ENCODE assay signal across 13 cellular contexts in the genomic region with DNA sequence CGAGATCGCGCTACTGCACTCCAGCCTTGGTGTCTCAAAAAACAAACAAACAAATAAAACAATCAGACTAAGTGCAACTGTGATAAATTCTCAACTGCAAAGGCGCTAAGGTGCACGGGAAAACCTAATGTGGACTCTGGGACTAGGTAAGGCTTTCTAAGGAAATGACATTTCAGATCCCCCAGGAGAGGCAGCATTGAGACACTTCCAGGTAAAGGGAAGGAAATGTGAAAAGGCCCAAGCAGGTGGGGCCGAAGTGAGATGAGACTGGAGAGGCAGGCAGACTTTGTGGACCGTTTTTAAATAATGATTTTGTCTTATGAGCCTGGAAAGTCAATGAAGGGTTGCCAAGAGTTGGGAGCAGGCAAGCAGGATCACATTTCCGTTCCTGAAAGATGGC. TPM values are rescaled to one million over a fixed set of nuclear protein-coding genes. Genes with fewer than 3 reads are reported as not detected.
DNase-seq lines count a peak whose midpoint lies in the region; ATAC-seq and TF ChIP-seq lines count a peak whose summit lies in the region.
"Had no signal": no experiment of that assay in that cellular context is flagged by ENCODE, and none has a peak within 500 bp of the region (broad histone marks: within the 10 kb centered on the region; RNA-seq: fewer than 3 reads in every experiment).

No MANE protein-coding gene starts in this region.

- DNase-seq in activated T-cell treated with anti-CD3 and anti-CD28 coated beads, Interleukin-2, amount 50 U/mL, for 4 hours: no peak
- DNase-seq in activated T-cell treated with anti-CD3 and anti-CD28 coated beads for 4 hours: no peak
- no peak for DNase-seq in epithelial cell of prostate (ENCODE audit: low read depth, low spot score)
- no peak for DNase-seq in smooth muscle cell (lab: John Stamatoyannopoulos, UW; ENCODE audit: unreplicated experiment)
- no peak for DNase-seq in HPDE6-E6E7 (ENCODE audit: extremely low spot score)
- DNase-seq in NCI-H1105 treated with DMSO at 0.1 percent for 48 hours (lab: John Stamatoyannopoulos, UW): no peak
- DNase-seq: foreskin melanocyte, KBM-7 had no signal

- H4K20me1 ChIP-seq in Loucy (ENCODE audit: insufficient read depth, low read length, poor library complexity, severe bottlenecking): no peaks in the 10 kb centered on the region
- no peaks in the 10 kb centered on the region for H4K20me1 ChIP-seq in smooth muscle cell (ENCODE audit: low read depth)

- H3K27me3 Mint-ChIP-seq in activated T-cell treated with anti-CD3 and anti-CD28 coated beads, Interleukin-2, amount 50 U/mL, for 4 hours (ENCODE audit: low read depth): peaks cover 27% of the 10 kb centered on the region

- WGBS in smooth muscle cell (ENCODE audit: low lambda C conversion rate): 79% methylated on average over 8 of the region's 8 CpGs

- peak overlapping the region; percentile 58; the same call in 1 of the 2 replicates for H2AFZ ChIP-seq in Loucy (ENCODE audit: low read length)
- peak overlapping the region; percentile 48 for H2AFZ ChIP-seq in smooth muscle cell (ENCODE audit: low read depth)

- H3K4me3 Mint-ChIP-seq in activated T-cell treated with anti-CD3 and anti-CD28 coated beads, Interleukin-2, amount 50 U/mL, for 4 hours: peak overlapping the region; percentile 7

- H3K9me3 ChIP-seq in Loucy (ENCODE audit: insufficient read depth, low read depth, low read length) (no peaks in the 10 kb centered on the region), smooth muscle cell (replicated peaks; ENCODE audit: low read depth) (no peaks in the 10 kb centered on the region)
- H3K9me3 ChIP-seq: vagina had no signal

- ATAC-seq in activated T-cell treated with anti-CD3 and anti-CD28 coated beads, Interleukin-2, amount 50 U/mL, for 4 hours: no peak
- ATAC-seq in activated CD4-positive, CD25-positive, alpha-beta regulatory T cell treated with anti-CD3 and anti-CD28 coated beads, Interleukin-2, amount 50 U/mL, for 24 hours: no peak
- ATAC-seq: Panc1 had no signal

- H3K36me3 ChIP-seq in Loucy (ENCODE audit: insufficient read depth, low read length) (no peaks in the 10 kb centered on the region), smooth muscle cell (ENCODE audit: low read depth) (no peaks in the 10 kb centered on the region)
- H3K36me3 ChIP-seq: vagina had no signal

- H3K9me3 Mint-ChIP-seq in activated T-cell treated with anti-CD3 and anti-CD28 coated beads, Interleukin-2, amount 50 U/mL, for 4 hours: no peaks in the 10 kb centered on the region
- H3K9me3 Mint-ChIP-seq: central memory CD8-positive, alpha-beta T cell had no signal

- H3K36me3 Mint-ChIP-seq in activated T-cell treated with anti-CD3 and anti-CD28 coated beads, Interleukin-2, amount 50 U/mL, for 4 hours (ENCODE audit: insufficient read depth): no peaks in the 10 kb centered on the region

- H3K9me2 ChIP-seq in Loucy (replicated peaks; ENCODE audit: low read depth, low read length): no peaks in the 10 kb centered on the region

- H3F3A ChIP-seq in Loucy (ENCODE audit: low read depth) (no peaks in the 10 kb centered on the region), smooth muscle cell (ENCODE audit: low read depth) (peaks cover 18% of the 10 kb centered on the region)

- H3K27me3 ChIP-seq in Loucy (ENCODE audit: insufficient read depth, low read length, poor library complexity, severe bottlenecking) (no peaks in the 10 kb centered on the region), smooth muscle cell (ENCODE audit: low read depth) (peaks cover 2% of the 10 kb centered on the region)
- H3K27me3 ChIP-seq: vagina had no signal

- H3K4me1 Mint-ChIP-seq in activated T-cell treated with anti-CD3 and anti-CD28 coated beads, Interleukin-2, amount 50 U/mL, for 4 hours (ENCODE audit: low read depth): peaks cover 22% of the 10 kb centered on the region

- H3K4me1 ChIP-seq in Loucy (ENCODE audit: insufficient read depth, low read length, poor library complexity, severe bottlenecking) (peaks cover 23% of the 10 kb centered on the region), smooth muscle cell (ENCODE audit: low read depth) (no peaks in the 10 kb centered on the region)

- H3K27ac ChIP-seq in epithelial cell of prostate (peak overlapping the region; percentile 64), smooth muscle cell (ENCODE audit: low read depth) (peak overlapping the region; percentile 11)

- no peak overlapping the region for H3K4me3 ChIP-seq in Loucy (ENCODE audit: low read length, poor library complexity, severe bottlenecking)
- no peak overlapping the region for H3K4me3 ChIP-seq in smooth muscle cell

- H3K79me2 ChIP-seq in Loucy (ENCODE audit: insufficient read depth, low read length) (no peaks in the 10 kb centered on the region), smooth muscle cell (ENCODE audit: low read depth) (no peaks in the 10 kb centered on the region)

- H3K4me2 ChIP-seq in Loucy (ENCODE audit: low read depth, low read length, poor library complexity, severe bottlenecking) (peak overlapping the region; percentile 31), smooth muscle cell (peak overlapping the region; percentile 91)

- no peak overlapping the region for H3K9ac ChIP-seq in Loucy (ENCODE audit: low read depth, low read length, poor library complexity, severe bottlenecking)
- no peak overlapping the region for H3K9ac ChIP-seq in smooth muscle cell (ENCODE audit: low read depth)

- TF ChIP-seq CTCF in Loucy (conservative IDR thresholded peaks at IDR 0.05; ENCODE audit: low read length) (0 out of 2 replicates have a peak, but pooled peaks have one; percentile 13), smooth muscle cell (IDR thresholded peaks at IDR 0.05; ENCODE audit: borderline replicate concordance, insufficient read depth, poor library complexity, severe bottlenecking) (no peak)

RNA-seq across cellular contexts. Expression of gene APBA1, which starts 1.9 kb away (rescaled TPM):
- under 1 TPM; 0.05 to 0.11 (median 0.05) TPM for total RNA-seq in activated T-cell treated with anti-CD3 and anti-CD28 coated beads, Interleukin-2, amount 50 U/mL, for 4 hours
- 6.1 and 6.8 TPM in 2 replicates for total RNA-seq in smooth muscle cell
- polyA plus RNA-seq in smooth muscle cell: 1.4 and 1.8 TPM in 2 replicates
